24 cellular contexts compared by ENCODE assay signal in genomic region chr6:98825602-98826230, GRCh38. TPM values are rescaled to one million over a fixed set of nuclear protein-coding genes. Genes with fewer than 3 reads are reported as not detected.
DNase-seq lines count a peak whose midpoint lies in the region; ATAC-seq and TF ChIP-seq lines count a peak whose summit lies in the region.
"Had no signal": no experiment of that assay in that cellular context is flagged by ENCODE, and none has a peak within 500 bp of the region (broad histone marks: within the 10 kb centered on the region; RNA-seq: fewer than 3 reads in every experiment).

No MANE protein-coding gene starts in this region.

- no peaks in the 10 kb centered on the region for H3K36me3 ChIP-seq in vagina
- H3K36me3 ChIP-seq: ascending aorta, sigmoid colon, uterus had no signal

- no peaks in the 10 kb centered on the region for H3K9me3 ChIP-seq in vagina
- H3K9me3 ChIP-seq: ascending aorta, sigmoid colon, uterus had no signal

- intact Hi-C loops in vagina (cut with DNase I), result no loop called here

- H3K27ac ChIP-seq in caudate nucleus (ENCODE audit: low read depth, low read length) (peak overlapping the region; percentile 82), layer of hippocampus (ENCODE audit: low read depth, low read length) (peak overlapping the region; percentile 42), vagina (no peak overlapping the region)
- H3K27ac ChIP-seq: ascending aorta, sigmoid colon, uterus had no signal

- DNase-seq in caudate nucleus (lab: John Stamatoyannopoulos, UW) (no peak), vagina (ENCODE audit: extremely low spot score in 2 of 2) (no peak), HT-29 (ENCODE audit: low spot score) (no peak)
- DNase-seq in stimulated activated naive B cell treated with anti-CD40 and anti-IgM and Interleukin-4, amounts not matched to agents 10 μg/mL and 1 μg/mL and 100 μg/mL, for 72 hours, result no peak
- DNase-seq: effector memory CD4-positive, alpha-beta T cell; KBM-7; left colon; NCI-H1436 treated with DMSO at 0.1 percent for 48 hours; NCI-H69; sigmoid colon; stimulated activated CD8-positive, alpha-beta memory T cell treated with anti-CD3 and anti-CD28 coated beads, Interleukin-4, amount 100 ng/mL, for 48 hours; uterus had no signal

- no peak overlapping the region for H3K4me3 ChIP-seq in vagina
- H3K4me3 ChIP-seq: ascending aorta, sigmoid colon, uterus had no signal

- H3K27me3 ChIP-seq in layer of hippocampus (ENCODE audit: control insufficient read depth, insufficient read depth, low read length), result peaks cover 8% of the 10 kb centered on the region
- peaks cover 16% of the 10 kb centered on the region for H3K27me3 ChIP-seq in vagina

- H3K36me3 Mint-ChIP-seq in IgD-negative memory B cell, result no peaks in the 10 kb centered on the region
- H3K36me3 Mint-ChIP-seq in stimulated activated naive B cell treated with anti-CD40 and anti-IgM and Interleukin-4, amounts not matched to agents 10 μg/mL and 1 μg/mL and 100 μg/mL, for 72 hours, result peaks cover 0 to 6% of the 10 kb centered on the region in 2 donors

- peak overlapping the region in 1 of 4 donors; percentile 73 for H3K4me3 Mint-ChIP-seq in IgD-negative memory B cell
- H3K4me3 Mint-ChIP-seq in stimulated activated naive B cell treated with anti-CD40 and anti-IgM and Interleukin-4, amounts not matched to agents 10 μg/mL and 1 μg/mL and 100 μg/mL, for 72 hours, result peak overlapping the region in 1 of 2 donors; percentile 17
- H3K4me3 Mint-ChIP-seq: natural killer cell treated with Interleukin-12 subunit alpha and Interleukin-12 subunit beta and Interleukin-15 and Interleukin-18, amount 100 ng/mL, for 72 hours had no signal

- peaks cover 58% of the 10 kb centered on the region for H3K27me3 Mint-ChIP-seq in IgD-negative memory B cell
- H3K27me3 Mint-ChIP-seq in stimulated activated naive B cell treated with anti-CD40 and anti-IgM and Interleukin-4, amounts not matched to agents 10 μg/mL and 1 μg/mL and 100 μg/mL, for 72 hours, result peaks cover 66 to 82% of the 10 kb centered on the region in 2 donors

- no peak for TF ChIP-seq POLR2A in vagina (IDR thresholded peaks at IDR 0.05)

- peaks cover 4 to 16% (median 15%) of the 10 kb centered on the region in 3 donors for H3K4me1 Mint-ChIP-seq in IgD-negative memory B cell
- peaks cover 22 to 44% of the 10 kb centered on the region in 2 donors for H3K4me1 Mint-ChIP-seq in stimulated activated naive B cell treated with anti-CD40 and anti-IgM and Interleukin-4, amounts not matched to agents 10 μg/mL and 1 μg/mL and 100 μg/mL, for 72 hours

- peaks cover 20% of the 10 kb centered on the region for H3K4me1 ChIP-seq in vagina

- H3K9me3 Mint-ChIP-seq in IgD-negative memory B cell, result peaks cover 0 to 10% (median 0%) of the 10 kb centered on the region in 3 donors
- H3K9me3 Mint-ChIP-seq in stimulated activated naive B cell treated with anti-CD40 and anti-IgM and Interleukin-4, amounts not matched to agents 10 μg/mL and 1 μg/mL and 100 μg/mL, for 72 hours, result peaks cover 0 to 1% of the 10 kb centered on the region in 2 donors
- H3K9me3 Mint-ChIP-seq: activated naive CD4-positive, alpha-beta T cell treated with anti-CD3 and anti-CD28 coated beads, Interleukin-2, amount 50 U/mL, for 72 hours; natural killer cell treated with Interleukin-12 subunit alpha and Interleukin-12 subunit beta and Interleukin-15 and Interleukin-18, amount 100 ng/mL, for 72 hours had no signal

- no peak for ATAC-seq in stimulated activated naive B cell treated with anti-CD40 and anti-IgM and Interleukin-4, amounts not matched to agents 10 μg/mL and 1 μg/mL and 100 μg/mL, for 72 hours (replicated peaks)
- ATAC-seq in HG03045 (IDR thresholded peaks at IDR 0.05; ENCODE audit: unreplicated experiment), result no peak
- ATAC-seq: activated naive CD4-positive, alpha-beta T cell treated with anti-CD3 and anti-CD28 coated beads, Interleukin-2, amount 50 U/mL, for 72 hours; esophagus mucosa; left colon; natural killer cell treated with Interleukin-12 subunit alpha and Interleukin-12 subunit beta and Interleukin-15 and Interleukin-18, amount 100 ng/mL, for 72 hours had no signal

- no peak for TF ChIP-seq CTCF in vagina (IDR thresholded peaks at IDR 0.05)

- H3K27ac Mint-ChIP-seq in IgD-negative memory B cell, result peak overlapping the region in 2 of 3 donors; percentile 20 to 85
- H3K27ac Mint-ChIP-seq in stimulated activated naive B cell treated with anti-CD40 and anti-IgM and Interleukin-4, amounts not matched to agents 10 μg/mL and 1 μg/mL and 100 μg/mL, for 72 hours, result peak overlapping the region; percentile 1
- H3K27ac Mint-ChIP-seq: activated naive CD4-positive, alpha-beta T cell treated with anti-CD3 and anti-CD28 coated beads, Interleukin-2, amount 50 U/mL, for 72 hours; CD14-positive monocyte; natural killer cell treated with Interleukin-12 subunit alpha and Interleukin-12 subunit beta and Interleukin-15 and Interleukin-18, amount 100 ng/mL, for 72 hours had no signal

RNA-seq across cellular contexts. Expression of gene POU3F2, which starts 8.7 kb away (rescaled TPM):
- polyA plus RNA-seq in IgD-negative memory B cell, result not detected
- total RNA-seq in vagina, result not detected
- not detected in 2 replicates for total RNA-seq in HT-29 (2014; rRNA removed; shearing (Covaris generic))
- total RNA-seq: activated naive CD4-positive, alpha-beta T cell treated with anti-CD3 and anti-CD28 coated beads, Interleukin-2, amount 50 U/mL, for 72 hours; ascending aorta; esophagus mucosa; G401; left colon; natural killer cell treated with Interleukin-12 subunit alpha and Interleukin-12 subunit beta and Interleukin-15 and Interleukin-18, amount 100 ng/mL, for 72 hours; OCI-LY7; posterior vena cava; sigmoid colon; subcutaneous adipose tissue; uterus had no signal
- polyA plus RNA-seq: CD14-positive monocyte, sigmoid colon had no signal
